Comparison of ENCODE assay signal across 21 cellular contexts in genomic region chr2:160478660-160479059, GRCh38. TPM values are rescaled to one million over a fixed set of nuclear protein-coding genes. Genes with fewer than 3 reads are reported as not detected.
DNase-seq lines count a peak whose midpoint lies in the region; ATAC-seq and TF ChIP-seq lines count a peak whose summit lies in the region.
"Had no signal": no experiment of that assay in that cellular context is flagged by ENCODE, and none has a peak within 500 bp of the region (broad histone marks: within the 10 kb centered on the region; RNA-seq: fewer than 3 reads in every experiment).

No MANE protein-coding gene starts in this region.

- H4K20me1 ChIP-seq in MM.1S (ENCODE audit: insufficient read depth, low read length) = no peaks in the 10 kb centered on the region

- H3K27me3 ChIP-seq in endodermal cell (ENCODE audit: control insufficient read depth, insufficient read depth, low read length, poor library complexity, severe bottlenecking) (no peaks in the 10 kb centered on the region), MM.1S (replicated peaks; ENCODE audit: insufficient read depth, low read length) (no peaks in the 10 kb centered on the region)
- H3K27me3 ChIP-seq: heart right ventricle, left lung had no signal

- H3K36me3 ChIP-seq in endodermal cell (ENCODE audit: control insufficient read depth, insufficient read depth, low read length) (no peaks in the 10 kb centered on the region), MM.1S (replicated peaks; ENCODE audit: insufficient read depth, low read length) (no peaks in the 10 kb centered on the region)
- H3K36me3 ChIP-seq: heart right ventricle, left lung had no signal

- peaks cover 23% of the 10 kb centered on the region for H3K79me2 ChIP-seq in MM.1S (ENCODE audit: low read length)

- no peak overlapping the region for H2AFZ ChIP-seq in MM.1S (ENCODE audit: low read length)

- no peaks in the 10 kb centered on the region for H3K27me3 Mint-ChIP-seq in endodermal cell (ENCODE audit: insufficient read depth)
- H3K27me3 Mint-ChIP-seq: activated naive CD8-positive, alpha-beta T cell treated with anti-CD3 and anti-CD28 coated beads, Interleukin-2, amount 10 ng/mL, durations not matched to agents 7 days and 5 days had no signal

- H3K27ac ChIP-seq in endodermal cell (ENCODE audit: low read depth, low read length) = no peak overlapping the region
- H3K27ac ChIP-seq in MM.1S (ENCODE audit: low read length) = no peak overlapping the region
- H3K27ac ChIP-seq: epithelial cell of prostate, heart right ventricle, left lung had no signal

- no peak overlapping the region for H3K4me3 ChIP-seq in endodermal cell (ENCODE audit: low read length)
- no peak overlapping the region for H3K4me3 ChIP-seq in MM.1S (ENCODE audit: low read length)
- H3K4me3 ChIP-seq: heart right ventricle, left lung, mucosa of descending colon had no signal

- H3K9ac ChIP-seq in endodermal cell (ENCODE audit: extremely low read depth, low read length, poor library complexity, severe bottlenecking) = no peak overlapping the region
- H3K9ac ChIP-seq in MM.1S (ENCODE audit: low read length) = no peak overlapping the region

- H3K9me2 ChIP-seq in MM.1S (replicated peaks; ENCODE audit: insufficient read depth, low read length) = no peaks in the 10 kb centered on the region

- H3K9me3 Mint-ChIP-seq in endodermal cell = no peaks in the 10 kb centered on the region
- H3K9me3 Mint-ChIP-seq: activated naive CD8-positive, alpha-beta T cell treated with anti-CD3 and anti-CD28 coated beads, Interleukin-2, amount 10 ng/mL, durations not matched to agents 7 days and 5 days had no signal

- ATAC-seq in HG02678 (IDR thresholded peaks at IDR 0.05; ENCODE audit: unreplicated experiment) = no peak
- ATAC-seq: left lung, mucosa of descending colon, PC-3 had no signal

- H3K27ac Mint-ChIP-seq in endodermal cell = peak overlapping the region; percentile 56
- H3K27ac Mint-ChIP-seq: activated naive CD8-positive, alpha-beta T cell treated with anti-CD3 and anti-CD28 coated beads, Interleukin-2, amount 10 ng/mL, durations not matched to agents 7 days and 5 days had no signal

- DNase-seq in NCI-H146 (lab: John Stamatoyannopoulos, UW) (peak; percentile 3), NCI-H146 treated with DMSO at 0.1 percent for 48 hours (lab: John Stamatoyannopoulos, UW; ENCODE audit: unreplicated experiment) (no peak), COR-L47 (lab: John Stamatoyannopoulos, UW) (peak; percentile 95), NCI-H345 (lab: John Stamatoyannopoulos, UW) (peak; percentile 77), endodermal cell (peak; percentile 57), MM.1S (no peak), activated gamma-delta T cell (lab: John Stamatoyannopoulos, UW) (no peak)
- DNase-seq: activated CD4-positive, CD25-positive, alpha-beta regulatory T cell treated with anti-CD3 and anti-CD28 coated beads, Interleukin-2, amount 50 U/mL, for 72 hours; activated naive CD8-positive, alpha-beta T cell treated with anti-CD3 and anti-CD28 coated beads, Interleukin-2, amount 10 ng/mL, durations not matched to agents 7 days and 5 days; activated T-cell treated with anti-CD3 and anti-CD28 coated beads, Interleukin-2, amount 50 U/mL, for 1 hour; cerebellar nuclear complex; EL; GOT3; heart right ventricle; KBM-7; left lung; mucosa of descending colon; PC-3; SIG-M5 had no signal

- peaks cover 12% of the 10 kb centered on the region for H3K4me1 ChIP-seq in endodermal cell (ENCODE audit: control insufficient read depth, insufficient read depth, low read length)
- H3K4me1 ChIP-seq in MM.1S (ENCODE audit: low read length) = no peaks in the 10 kb centered on the region

- no peaks in the 10 kb centered on the region for H3K9me3 ChIP-seq in endodermal cell (ENCODE audit: control insufficient read depth, low read length)
- no peaks in the 10 kb centered on the region for H3K9me3 ChIP-seq in MM.1S (replicated peaks; ENCODE audit: insufficient read depth, low read length)
- H3K9me3 ChIP-seq: heart right ventricle, left lung, mucosa of descending colon had no signal

- H3K36me3 Mint-ChIP-seq in endodermal cell (ENCODE audit: low read depth) = peaks cover 4% of the 10 kb centered on the region

- WGBS in endodermal cell (ENCODE audit: insufficient coverage in 1 of 2, insufficient read length in 1 of 2), 2 experiments = 70 to 76% methylated on average over 2 to 6 of the region's 6 CpGs

- TF ChIP-seq CTCF in endodermal cell (conservative IDR thresholded peaks at IDR 0.05) (no peak), MM.1S (IDR thresholded peaks at IDR 0.05; ENCODE audit: low read length) (no peak)

- no peak overlapping the region for H3K4me3 Mint-ChIP-seq in endodermal cell
- H3K4me3 Mint-ChIP-seq: activated naive CD8-positive, alpha-beta T cell treated with anti-CD3 and anti-CD28 coated beads, Interleukin-2, amount 10 ng/mL, durations not matched to agents 7 days and 5 days had no signal

- no peak overlapping the region for H3K4me2 ChIP-seq in MM.1S (ENCODE audit: low read depth, low read length)

- peaks cover 53% of the 10 kb centered on the region for H3K4me1 Mint-ChIP-seq in endodermal cell

- H3F3A ChIP-seq in MM.1S (ENCODE audit: insufficient read depth, low read length) = no peaks in the 10 kb centered on the region

RNA-seq across cellular contexts. Expression of gene RBMS1, which starts 14.9 kb away (rescaled TPM):
- total RNA-seq in endodermal cell = 100 to 1,000 TPM in 1 of 2 donors, 10 to 100 TPM in 1; 90.7 to 124 TPM
- polyA plus RNA-seq in endodermal cell (2013, experiment 1 of 2) = 63.0 TPM
- polyA plus RNA-seq in endodermal cell (2013, experiment 2 of 2) = 69.2 TPM

Comparison
In these comparisons a context has a peak if more than half of its experiments do, and no peak if none do; other contexts are left out.
1. DNase-seq: peak in NCI-H146 (single experiment), COR-L47 (single experiment), NCI-H345 (single experiment) and endodermal cell (single experiment); none in NCI-H146 treated with DMSO at 0.1 percent for 48 hours (single experiment), MM.1S (single experiment) and activated gamma-delta T cell (single experiment).